Comparison of ENCODE assay signal across 13 cellular contexts in the genomic region with DNA sequence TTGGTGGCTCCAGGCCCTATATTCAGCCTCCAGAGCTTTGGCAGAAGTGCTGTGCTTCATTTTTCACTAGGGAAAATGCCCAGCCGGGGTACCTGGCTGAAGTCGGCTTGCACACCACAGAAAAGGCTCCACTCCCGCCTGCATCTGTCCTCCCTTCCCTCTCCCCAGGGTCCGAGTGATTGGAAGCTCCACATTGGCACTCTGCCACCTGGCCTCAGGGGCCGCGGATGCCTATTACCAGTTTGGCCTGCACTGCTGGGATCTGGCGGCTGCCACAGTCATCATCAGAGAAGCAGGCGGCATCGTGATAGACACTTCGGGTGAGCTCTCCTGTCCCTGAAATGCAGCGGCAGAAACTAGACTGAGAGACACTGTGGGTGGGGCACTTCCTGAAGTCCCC. TPM values are rescaled to one million over a fixed set of nuclear protein-coding genes. Genes with fewer than 3 reads are reported as not detected.
A peak's percentile ranks its signal among the peaks of the same experiment; 100 is the strongest.
DNase-seq lines count a peak whose midpoint lies in the region; ATAC-seq and TF ChIP-seq lines count a peak whose summit lies in the region.
"Had no signal": no experiment of that assay in that cellular context is flagged by ENCODE, and none has a peak within 500 bp of the region (broad histone marks: within the 10 kb centered on the region; RNA-seq: fewer than 3 reads in every experiment).

No MANE protein-coding gene starts in this region.

- H4K20me1 ChIP-seq in SK-N-SH (ENCODE audit: insufficient read depth), result no peaks in the 10 kb centered on the region

- H3K4me1 ChIP-seq in SK-N-SH (ENCODE audit: control insufficient read depth in 1 of 2, insufficient read depth in 2 of 2, low read depth in 1 of 2, low read length in 1 of 2), result no peaks in the 10 kb centered on the region
- H3K4me1 ChIP-seq in esophagus (ENCODE audit: control insufficient read depth in 2 of 2, insufficient read depth in 2 of 2, low read length in 1 of 2), result peaks cover 0 to 20% of the 10 kb centered on the region in 2 donors

- H3K9me2 ChIP-seq in SK-N-SH, result no peaks in the 10 kb centered on the region

- H3K9me3 ChIP-seq in SK-N-SH (no peaks in the 10 kb centered on the region), esophagus (ENCODE audit: control insufficient read depth in 2 of 2, insufficient read depth in 1 of 2, low read depth in 1 of 2, low read length in 1 of 2) (no peaks in the 10 kb centered on the region)

- H3K36me3 ChIP-seq in SK-N-SH (replicated peaks in 1 of 2; ENCODE audit: control insufficient read depth in 1 of 2, insufficient read depth in 2 of 2, low read length in 1 of 2) (no peaks in the 10 kb centered on the region), esophagus (ENCODE audit: control insufficient read depth in 2 of 2, insufficient read depth in 2 of 2, low read length in 1 of 2) (peaks cover 0 to 7% of the 10 kb centered on the region in 2 donors)

- H3K79me2 ChIP-seq in SK-N-SH (ENCODE audit: insufficient read depth), result no peaks in the 10 kb centered on the region

- H3F3A ChIP-seq in SK-N-SH (replicated peaks; ENCODE audit: insufficient read depth), result no peaks in the 10 kb centered on the region

- ATAC-seq in SK-N-SH treated with all-trans-retinoic acid at 6 μM for 48 hours (no peak), HG02870 (IDR thresholded peaks at IDR 0.05; ENCODE audit: unreplicated experiment) (no peak)
- ATAC-seq in effector memory CD8-positive, alpha-beta T cell (replicated peaks), result no peak

- no peak overlapping the region for H3K4me3 Mint-ChIP-seq in effector memory CD8-positive, alpha-beta T cell
- H3K4me3 Mint-ChIP-seq: CD4-positive, alpha-beta T cell had no signal

- H3K9ac ChIP-seq in SK-N-SH, result no peak overlapping the region

- no peak for TF ChIP-seq RAD21 in SK-N-SH (IDR thresholded peaks at IDR 0.05; ENCODE audit: low read length)

- H3K4me1 Mint-ChIP-seq in effector memory CD8-positive, alpha-beta T cell (ENCODE audit: low read depth in 2 of 2), result no peaks in the 10 kb centered on the region

- H3K9me3 Mint-ChIP-seq in effector memory CD8-positive, alpha-beta T cell, result no peaks in the 10 kb centered on the region
- H3K9me3 Mint-ChIP-seq: CD4-positive, alpha-beta T cell had no signal

- no peaks in the 10 kb centered on the region for H3K36me3 Mint-ChIP-seq in effector memory CD8-positive, alpha-beta T cell (ENCODE audit: insufficient read depth)

- POLR2A ChIA-PET in SK-N-SH (lab: Yijun Ruan, JAX), result interaction anchor here (0.7 kb wide), 1 partner anchor 189 kb away, joined by 3 read pairs; no protein-coding TSS in a partner anchor

- peaks cover 83% of the 10 kb centered on the region for H3K27me3 ChIP-seq in SK-N-SH (ENCODE audit: insufficient read depth)
- H3K27me3 ChIP-seq in esophagus (ENCODE audit: control insufficient read depth in 1 of 2, insufficient read depth in 2 of 2, low read length in 2 of 2), result no peaks in the 10 kb centered on the region

- DNase-seq in SK-N-SH (peak; percentile 31), NCI-H69 (lab: John Stamatoyannopoulos, UW) (peak; percentile 78), NCI-H146 (lab: John Stamatoyannopoulos, UW) (no peak)
- no peak for DNase-seq in effector memory CD8-positive, alpha-beta T cell
- DNase-seq: CD4-positive, alpha-beta T cell; HCEC 1CT; NCI-H187; PC-9; T-helper 1 cell had no signal

- no peak for TF ChIP-seq EP300 in SK-N-SH (IDR thresholded peaks at IDR 0.05; ENCODE audit: borderline replicate concordance in 1 of 2, low read depth in 1 of 2, low read length in 1 of 2)

- H3K27ac ChIP-seq in SK-N-SH (ENCODE audit: low read depth in 2 of 2, low read length in 1 of 2) (no peak overlapping the region), esophagus (ENCODE audit: low read depth in 2 of 2, low read length in 1 of 2) (peak overlapping the region; percentile 84 to 97), skin epidermis (peak overlapping the region in 16 of 21 experiments; percentile 4 to 90 (median 70))
- H3K27ac ChIP-seq: PC-9 had no signal

- no peak overlapping the region for H3K4me3 ChIP-seq in SK-N-SH (ENCODE audit: low read depth in 2 of 2, low read length in 1 of 2)
- H3K4me3 ChIP-seq in esophagus (ENCODE audit: low read depth in 1 of 2, low read length in 2 of 2), result no peak overlapping the region
- no peak overlapping the region for H3K4me3 ChIP-seq in skin epidermis
- H3K4me3 ChIP-seq: PC-9 had no signal

- no peak for TF ChIP-seq CTCF in SK-N-SH (IDR thresholded peaks at IDR 0.05)

- CTCF ChIA-PET in SK-N-SH (lab: Yijun Ruan, JAX), result interaction anchor here (0.6 to 3.2 kb wide), 3 partner anchors 10 to 76 kb away, joined by 3 to 21 read pairs (median 5); no protein-coding TSS in a partner anchor

- WGBS in SK-N-SH (ENCODE audit: low lambda C conversion rate), result 19% methylated on average over 10 of the region's 11 CpGs
- 39 to 58% methylated on average over 11 of the region's 11 CpGs for WGBS in esophagus, 2 donors

- H3K27ac Mint-ChIP-seq in effector memory CD8-positive, alpha-beta T cell, result no peak overlapping the region
- H3K27ac Mint-ChIP-seq: CD4-positive, alpha-beta T cell had no signal

- H2AFZ ChIP-seq in SK-N-SH (ENCODE audit: low read depth), result no peak overlapping the region
- H2AFZ ChIP-seq: PC-9 had no signal

- H3K27me3 Mint-ChIP-seq in effector memory CD8-positive, alpha-beta T cell, result no peaks in the 10 kb centered on the region
- H3K27me3 Mint-ChIP-seq: CD4-positive, alpha-beta T cell had no signal

- H3K4me2 ChIP-seq in SK-N-SH, result no peak overlapping the region
- H3K4me2 ChIP-seq: PC-9 had no signal

TF ChIP-seq in SK-N-SH, 30 proteins besides CTCF, POLR2A, EP300 and RAD21 (continues in another document):
- TF ChIP-seq MAX (IDR thresholded peaks at IDR 0.05; ENCODE audit: low read depth) (no peak), TCF12 (IDR thresholded peaks at IDR 0.05) (no peak), FOSL2 (IDR thresholded peaks at IDR 0.05; ENCODE audit: borderline replicate concordance, low read depth) (no peak), FOXM1 (IDR thresholded peaks at IDR 0.05; ENCODE audit: low read depth) (no peak), JUND (IDR thresholded peaks at IDR 0.05) (no peak), GABPA (IDR thresholded peaks at IDR 0.05; ENCODE audit: low read depth) (no peak)
- TF ChIP-seq, protein P1, sequence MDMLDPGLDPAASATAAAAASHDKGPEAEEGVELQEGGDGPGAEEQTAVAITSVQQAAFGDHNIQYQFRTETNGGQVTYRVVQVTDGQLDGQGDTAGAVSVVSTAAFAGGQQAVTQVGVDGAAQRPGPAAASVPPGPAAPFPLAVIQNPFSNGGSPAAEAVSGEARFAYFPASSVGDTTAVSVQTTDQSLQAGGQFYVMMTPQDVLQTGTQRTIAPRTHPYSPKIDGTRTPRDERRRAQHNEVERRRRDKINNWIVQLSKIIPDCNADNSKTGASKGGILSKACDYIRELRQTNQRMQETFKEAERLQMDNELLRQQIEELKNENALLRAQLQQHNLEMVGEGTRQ (IDR thresholded peaks at IDR 0.05; ENCODE audit: borderline replicate concordance, low read depth, low read length), result no peak

TF ChIP-seq in SK-N-SH treated with all-trans-retinoic acid at 6 μM for 48 hours, 23 proteins besides CTCF, POLR2A, EP300 and RAD21:
- TF ChIP-seq GLIS3 (CRISPR knock-in tag; IDR thresholded peaks at IDR 0.05), result no peak
- TF ChIP-seq ZFP30 (CRISPR knock-in tag; IDR thresholded peaks at IDR 0.05), result no peak
- TF ChIP-seq ESRRG (CRISPR knock-in tag; IDR thresholded peaks at IDR 0.05), result no peak
- TF ChIP-seq ZFP3 (CRISPR knock-in tag; IDR thresholded peaks at IDR 0.05), result no peak
- no peak for TF ChIP-seq ZNF565 (CRISPR knock-in tag; conservative IDR thresholded peaks at IDR 0.05; ENCODE audit: low read depth)

RNA-seq across cellular contexts. Expression of gene IMPA2, which starts 47.4 kb away (rescaled TPM):
- 0.18 TPM in 1 of 2 replicates, not detected in the other for polyA plus RNA-seq in SK-N-SH (2012; rRNA removed)
- 0.07 and 0.13 TPM in 2 replicates for polyA plus RNA-seq in SK-N-SH (2012; cell fraction: cytosol; rRNA removed)
- polyA plus RNA-seq in SK-N-SH (2012; cell fraction: nucleus; rRNA removed), result 0.11 and 0.34 TPM in 2 replicates
- 100 to 1,000 TPM in 1 of 2 donors, 10 to 100 TPM in 1; 79.1 to 142 TPM for polyA plus RNA-seq in esophagus

Comparison
In these comparisons a context has a peak if more than half of its experiments do, and no peak if none do; other contexts are left out.
1. DNase-seq: peak in SK-N-SH (single experiment) and NCI-H69 (single experiment); none in effector memory CD8-positive, alpha-beta T cell (0 of 3) and NCI-H146 (single experiment).
2. H3K27ac ChIP-seq: peak in esophagus (2 of 2) and skin epidermis (16 of 21); none in SK-N-SH (0 of 2).
3. RNA of gene IMPA2, which starts 47.4 kb away (polyA plus RNA-seq): 79.1 to 142 TPM in esophagus; 0.07 to 0.34 TPM in SK-N-SH; every median in the first group is over 10 times any median in the second.